19 cellular contexts compared by ENCODE assay signal in the genomic region with DNA sequence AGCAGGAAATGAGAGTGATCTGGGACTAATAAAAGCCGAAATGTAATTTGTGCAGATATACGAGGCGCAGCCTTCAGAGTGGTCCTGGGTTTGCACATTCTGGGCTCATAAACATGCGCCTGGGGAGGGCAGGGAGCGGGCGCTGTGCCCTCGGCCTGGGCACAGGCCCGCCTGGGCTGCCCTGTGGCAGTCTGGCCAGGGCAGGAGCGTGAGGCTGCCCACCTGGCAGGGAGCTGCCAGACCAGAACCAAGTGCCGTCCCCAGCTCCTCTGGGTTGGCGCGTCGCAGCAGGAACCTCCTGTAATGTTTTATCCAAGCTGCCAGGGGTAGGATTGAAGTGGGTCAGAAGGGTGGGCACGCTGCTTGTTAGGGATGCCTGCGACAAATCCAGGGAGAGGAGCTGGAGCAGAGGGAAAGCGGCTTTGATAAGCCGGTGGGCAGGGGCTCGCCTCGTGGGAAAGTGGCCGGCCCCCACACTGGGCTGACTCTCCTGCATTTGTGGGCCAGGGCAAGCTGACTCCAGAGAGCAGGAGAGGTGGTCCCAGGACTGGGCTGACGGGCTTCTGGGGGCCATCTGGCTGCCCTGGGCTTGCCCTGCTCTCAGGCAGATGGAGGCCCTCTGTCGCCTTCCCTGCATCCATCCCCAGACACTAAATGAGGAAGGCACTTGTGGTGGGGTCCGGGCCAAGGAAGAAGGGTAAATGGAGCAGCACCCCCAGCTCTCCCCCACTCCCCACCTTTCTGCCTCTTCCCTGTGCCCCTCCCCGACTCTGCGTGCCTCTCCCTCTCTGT. TPM values are rescaled to one million over a fixed set of nuclear protein-coding genes. Genes with fewer than 3 reads are reported as not detected.
A peak's percentile ranks its signal among the peaks of the same experiment; 100 is the strongest.
DNase-seq lines count a peak whose midpoint lies in the region; ATAC-seq and TF ChIP-seq lines count a peak whose summit lies in the region.
"Had no signal": no experiment of that assay in that cellular context is flagged by ENCODE, and none has a peak within 500 bp of the region (broad histone marks: within the 10 kb centered on the region; RNA-seq: fewer than 3 reads in every experiment).

No MANE protein-coding gene starts in this region.

- peaks cover 14 to 62% (median 51%) of the 10 kb centered on the region in 12 donors for H3K4me1 ChIP-seq in heart left ventricle

- H3K27ac Mint-ChIP-seq in T-helper 17 cell: peak overlapping the region; percentile 86
- peak overlapping the region; percentile 80 for H3K27ac Mint-ChIP-seq in type B pancreatic cell
- no peak overlapping the region for H3K27ac Mint-ChIP-seq in activated T-helper 2 cell treated with anti-CD3 and anti-CD28 coated beads, Interferon-gamma antibody, Interleukin-2, Interleukin-4, amounts not matched to agents 10 μg/mL and 5 μg/mL and 100 μg/mL, durations not matched to agents 14 hours and 24 hours and 36 hours
- H3K27ac Mint-ChIP-seq: activated CD8-positive, alpha-beta T cell treated with anti-CD3 and anti-CD28 coated beads for 36 hours; activated T-helper 1 cell treated with anti-CD3 and anti-CD28 coated beads, Interleukin-12 subunit alpha, Interleukin-12 subunit beta, Interleukin-2, Interleukin-4 antibody, amounts not matched to agents 30 ng/mL and 10 ng/mL and 1 ng/mL, durations not matched to agents 14 hours and 24 hours and 36 hours had no signal

- no peak overlapping the region for H3K4me3 Mint-ChIP-seq in T-helper 17 cell
- peak overlapping the region; percentile 57 for H3K4me3 Mint-ChIP-seq in type B pancreatic cell
- no peak overlapping the region for H3K4me3 Mint-ChIP-seq in activated T-helper 2 cell treated with anti-CD3 and anti-CD28 coated beads, Interferon-gamma antibody, Interleukin-2, Interleukin-4, amounts not matched to agents 10 μg/mL and 5 μg/mL and 100 μg/mL, durations not matched to agents 14 hours and 24 hours and 36 hours (ENCODE audit: low read depth)
- H3K4me3 Mint-ChIP-seq: activated CD8-positive, alpha-beta T cell treated with anti-CD3 and anti-CD28 coated beads for 36 hours; activated T-helper 1 cell treated with anti-CD3 and anti-CD28 coated beads, Interleukin-12 subunit alpha, Interleukin-12 subunit beta, Interleukin-2, Interleukin-4 antibody, amounts not matched to agents 30 ng/mL and 10 ng/mL and 1 ng/mL, durations not matched to agents 14 hours and 24 hours and 36 hours had no signal

- H3K4me1 Mint-ChIP-seq in T-helper 17 cell: peaks cover 25% of the 10 kb centered on the region
- peaks cover 63% of the 10 kb centered on the region for H3K4me1 Mint-ChIP-seq in type B pancreatic cell (ENCODE audit: unreplicated experiment)
- H3K4me1 Mint-ChIP-seq in activated T-helper 2 cell treated with anti-CD3 and anti-CD28 coated beads, Interferon-gamma antibody, Interleukin-2, Interleukin-4, amounts not matched to agents 10 μg/mL and 5 μg/mL and 100 μg/mL, durations not matched to agents 14 hours and 24 hours and 36 hours (ENCODE audit: low read depth): peaks cover 15% of the 10 kb centered on the region

- H3K36me3 Mint-ChIP-seq in T-helper 17 cell (ENCODE audit: low read depth) (no peaks in the 10 kb centered on the region), type B pancreatic cell (peaks cover 5% of the 10 kb centered on the region)
- peaks cover 7% of the 10 kb centered on the region for H3K36me3 Mint-ChIP-seq in activated T-helper 2 cell treated with anti-CD3 and anti-CD28 coated beads, Interferon-gamma antibody, Interleukin-2, Interleukin-4, amounts not matched to agents 10 μg/mL and 5 μg/mL and 100 μg/mL, durations not matched to agents 14 hours and 24 hours and 36 hours (ENCODE audit: low read depth)

- no peaks in the 10 kb centered on the region for H3K9me3 ChIP-seq in heart left ventricle
- H3K9me3 ChIP-seq in T-helper 17 cell (ENCODE audit: control insufficient read depth, low read length, poor library complexity, severe bottlenecking): no peaks in the 10 kb centered on the region
- H3K9me3 ChIP-seq: adrenal gland, ovary had no signal

- TF ChIP-seq CTCF in heart left ventricle (IDR thresholded peaks at IDR 0.05) (no peak), type B pancreatic cell (conservative IDR thresholded peaks at IDR 0.05) (no peak)

- peaks cover 0 to 28% (median 19%) of the 10 kb centered on the region in 9 donors for H3K36me3 ChIP-seq in heart left ventricle
- H3K36me3 ChIP-seq: ovary had no signal

- intact Hi-C loops in heart left ventricle (cut with DNase I) (loop anchor here in 3 of 10 donors (5.0 kb wide), 3 partner anchors 39 to 104 kb away; no protein-coding TSS in a partner anchor), left ventricle myocardium superior (cut with micrococcal nuclease) (no loop called here)
- intact Hi-C loops in activated T-helper 2 cell treated with anti-CD3 and anti-CD28 coated beads, Interferon-gamma antibody, Interleukin-2, Interleukin-4, amounts not matched to agents 10 μg/mL and 5 μg/mL and 100 μg/mL, durations not matched to agents 14 hours and 24 hours and 36 hours (cut with micrococcal nuclease): no loop called here

- H3K27ac ChIP-seq in heart left ventricle (peak overlapping the region in 10 of 12 donors; percentile 7 to 66 (median 42)), layer of hippocampus (ENCODE audit: low read depth, low read length) (peak overlapping the region; percentile 10)
- H3K27ac ChIP-seq: KMS-11 had no signal

- no peaks in the 10 kb centered on the region for H3K9me3 Mint-ChIP-seq in type B pancreatic cell
- H3K9me3 Mint-ChIP-seq in activated T-helper 2 cell treated with anti-CD3 and anti-CD28 coated beads, Interferon-gamma antibody, Interleukin-2, Interleukin-4, amounts not matched to agents 10 μg/mL and 5 μg/mL and 100 μg/mL, durations not matched to agents 14 hours and 24 hours and 36 hours: no peaks in the 10 kb centered on the region
- H3K9me3 Mint-ChIP-seq: activated CD8-positive, alpha-beta T cell treated with anti-CD3 and anti-CD28 coated beads for 36 hours; activated T-helper 1 cell treated with anti-CD3 and anti-CD28 coated beads, Interleukin-12 subunit alpha, Interleukin-12 subunit beta, Interleukin-2, Interleukin-4 antibody, amounts not matched to agents 30 ng/mL and 10 ng/mL and 1 ng/mL, durations not matched to agents 14 hours and 24 hours and 36 hours had no signal

- peak in 1 of 5 donors; percentile 22 for DNase-seq in heart left ventricle
- DNase-seq in left ventricle myocardium superior: no peak
- no peak for DNase-seq in T-helper 17 cell
- DNase-seq in type B pancreatic cell (ENCODE audit: extremely low spot score, unreplicated experiment): no peak
- DNase-seq in stimulated activated naive CD8-positive, alpha-beta T cell treated with anti-CD3 and anti-CD28 coated beads, Interleukin-15, Interleukin-2, amounts not matched to agents 100 U/mL and 50 U/mL, for 24 hours: no peak
- no peak for DNase-seq in activated T-helper 2 cell treated with anti-CD3 and anti-CD28 coated beads, Interferon-gamma antibody, Interleukin-2, Interleukin-4, amounts not matched to agents 10 μg/mL and 5 μg/mL and 100 μg/mL, durations not matched to agents 14 hours and 24 hours and 36 hours (ENCODE audit: low spot score)
- no peak for DNase-seq in stimulated activated naive CD4-positive, alpha-beta T cell treated with Interleukin-2 at 50 U/mL for 16 hours (lab: John Stamatoyannopoulos, UW)
- DNase-seq: activated CD8-positive, alpha-beta T cell treated with anti-CD3 and anti-CD28 coated beads for 36 hours; adrenal gland; Calu3; cerebellar nuclear complex; NCI-H1417 treated with DMSO at 0.1 percent for 48 hours; NCI-H510A; ovary; SW 1271 had no signal

- no peak for TF ChIP-seq POLR2A in heart left ventricle (IDR thresholded peaks at IDR 0.05)

- H3K27me3 ChIP-seq in heart left ventricle: no peaks in the 10 kb centered on the region
- H3K27me3 ChIP-seq in layer of hippocampus (ENCODE audit: control insufficient read depth, insufficient read depth, low read length): no peaks in the 10 kb centered on the region
- H3K27me3 ChIP-seq: adrenal gland, ovary had no signal

- ATAC-seq in heart left ventricle: no peak
- no peak for ATAC-seq in left ventricle myocardium superior
- no peak for ATAC-seq in T-helper 17 cell
- ATAC-seq in stimulated activated naive CD8-positive, alpha-beta T cell treated with anti-CD3 and anti-CD28 coated beads, Interleukin-15, Interleukin-2, amounts not matched to agents 100 U/mL and 50 U/mL, for 24 hours: no peak
- ATAC-seq: activated CD8-positive, alpha-beta T cell treated with anti-CD3 and anti-CD28 coated beads for 36 hours; Panc1 had no signal

- H3K27me3 Mint-ChIP-seq in T-helper 17 cell (no peaks in the 10 kb centered on the region), type B pancreatic cell (no peaks in the 10 kb centered on the region)
- no peaks in the 10 kb centered on the region for H3K27me3 Mint-ChIP-seq in activated T-helper 2 cell treated with anti-CD3 and anti-CD28 coated beads, Interferon-gamma antibody, Interleukin-2, Interleukin-4, amounts not matched to agents 10 μg/mL and 5 μg/mL and 100 μg/mL, durations not matched to agents 14 hours and 24 hours and 36 hours (ENCODE audit: low read depth)
- H3K27me3 Mint-ChIP-seq: activated CD8-positive, alpha-beta T cell treated with anti-CD3 and anti-CD28 coated beads for 36 hours had no signal

- 59 to 70% (median 61%) methylated on average over 21 to 25 of the region's 25 CpGs for WGBS in heart left ventricle, 4 donors

- H3K4me3 ChIP-seq in heart left ventricle: peak overlapping the region in 1 of 12 donors; percentile 14
- H3K4me3 ChIP-seq: adrenal gland, ovary had no signal

RNA-seq across cellular contexts. Expression of a gene that starts 45.9 kb away (rescaled TPM):
- total RNA-seq in heart left ventricle: 10 to 100 TPM; 12.8 to 55.2 (median 17.8) TPM
- 10 to 100 TPM; 22.1 to 41.0 TPM for polyA plus RNA-seq in heart left ventricle
- 15.2 TPM for total RNA-seq in left ventricle myocardium superior
- 100 to 1,000 TPM; 198 to 241 TPM for total RNA-seq in T-helper 17 cell
- 81.2 and 97.0 TPM in 2 replicates for total RNA-seq in type B pancreatic cell (ENCODE audit: low replicate concordance)
- 166 and 175 TPM in 2 replicates for total RNA-seq in activated T-helper 2 cell treated with anti-CD3 and anti-CD28 coated beads, Interferon-gamma antibody, Interleukin-2, Interleukin-4, amounts not matched to agents 10 μg/mL and 5 μg/mL and 100 μg/mL, durations not matched to agents 14 hours and 24 hours and 36 hours
